Comparison of ENCODE assay signal across 17 cellular contexts in genomic region chr3:14414841-14415464, GRCh38. TPM values are rescaled to one million over a fixed set of nuclear protein-coding genes. Genes with fewer than 3 reads are reported as not detected.
DNase-seq lines count a peak whose midpoint lies in the region; ATAC-seq and TF ChIP-seq lines count a peak whose summit lies in the region.
"Had no signal": no experiment of that assay in that cellular context is flagged by ENCODE, and none has a peak within 500 bp of the region (broad histone marks: within the 10 kb centered on the region; RNA-seq: fewer than 3 reads in every experiment).

No MANE protein-coding gene starts in this region.

- H3K27ac Mint-ChIP-seq in WTC11, result peak overlapping the region; percentile 71
- peak overlapping the region; percentile 92 for H3K27ac Mint-ChIP-seq in memory B cell

- CTCF ChIA-PET in WTC11 (lab: Charles Lee), result interaction anchor here (0.7 to 1.1 kb wide), 2 partner anchors 53 to 105 kb away, joined by 3 read pairs; no protein-coding TSS in a partner anchor

- H3K36me3 ChIP-seq in GM23248 (ENCODE audit: low read depth), result no peaks in the 10 kb centered on the region

- H3K36me3 Mint-ChIP-seq in WTC11 (peaks cover 49% of the 10 kb centered on the region), memory B cell (peaks cover 11% of the 10 kb centered on the region)

- no peaks in the 10 kb centered on the region for H3K9me3 ChIP-seq in GM23248 (ENCODE audit: low read depth)
- H3K9me3 ChIP-seq: Peyer's patch, vagina had no signal

- H3K27me3 ChIP-seq in GM23248 (replicated peaks; ENCODE audit: insufficient read depth), result no peaks in the 10 kb centered on the region
- H3K27me3 ChIP-seq: Peyer's patch, vagina had no signal

- H3K4me1 Mint-ChIP-seq in WTC11, result peaks cover 72% of the 10 kb centered on the region
- H3K4me1 Mint-ChIP-seq in memory B cell, result peaks cover 24% of the 10 kb centered on the region

- H3F3A ChIP-seq in GM23248 (ENCODE audit: insufficient read depth), result 0 out of 2 replicates have a peak, but pooled peaks cover 4% of the 10 kb centered on the region

- WGBS in GM23248 (ENCODE audit: low coverage in 1 of 2, low lambda C conversion rate in 2 of 2, missing lambda C conversion rate in 2 of 2), 2 experiments, result 97% methylated on average over 5 of the region's 5 CpGs

- ATAC-seq in WTC11 (no peak), memory B cell (ENCODE audit: low read depth) (no peak), HG03095 (IDR thresholded peaks at IDR 0.05; ENCODE audit: unreplicated experiment) (no peak), GM21737 (IDR thresholded peaks at IDR 0.05; ENCODE audit: unreplicated experiment) (no peak), GM21825 (IDR thresholded peaks at IDR 0.05; ENCODE audit: unreplicated experiment) (no peak)
- ATAC-seq: T-cell had no signal

- H3K9me3 Mint-ChIP-seq in WTC11 (no peaks in the 10 kb centered on the region), memory B cell (no peaks in the 10 kb centered on the region)
- H3K9me3 Mint-ChIP-seq: T-cell had no signal

- H3K79me2 ChIP-seq in GM23248 (ENCODE audit: insufficient read depth), result peaks cover 29% of the 10 kb centered on the region

- peak; percentile 65 for DNase-seq in Ammon's horn (ENCODE audit: low spot score)
- peak; percentile 17 for DNase-seq in GM23248
- DNase-seq in WTC11 (ENCODE audit: low spot score), result no peak
- no peak for DNase-seq in memory B cell (ENCODE audit: low spot score in 2 of 2)
- DNase-seq in DMS153 (lab: John Stamatoyannopoulos, UW), result no peak
- DNase-seq: activated naive CD4-positive, alpha-beta T cell treated with anti-CD3 and anti-CD28 coated beads, Interleukin-2, amount 50 U/mL, for 16 hours; DMS53; effector CD8-positive, alpha-beta T cell; NCI-H1930; NCI-H526; Peyer's patch; stimulated activated naive CD4-positive, alpha-beta T cell; T-cell had no signal

- H2AFZ ChIP-seq in GM23248, result no peak overlapping the region

- no peak overlapping the region for H3K4me2 ChIP-seq in GM23248 (ENCODE audit: unreplicated experiment)

- H3K27ac ChIP-seq in GM23248, result peak overlapping the region; percentile 15; the same call in 1 of the 2 replicates
- H3K27ac ChIP-seq: Peyer's patch had no signal

- TF ChIP-seq CTCF in WTC11 (IDR thresholded peaks at IDR 0.05), result no peak

- H3K4me1 ChIP-seq in GM23248 (ENCODE audit: insufficient read depth), result peaks cover 26% of the 10 kb centered on the region

- POLR2A ChIA-PET in WTC11 (lab: Charles Lee), result interaction anchor here (1.4 kb wide), 1 partner anchor 13 kb away, joined by 3 read pairs; the partner anchor contains the start of gene SLC6A6

- no peak overlapping the region for H3K4me3 ChIP-seq in GM23248
- H3K4me3 ChIP-seq: Peyer's patch, vagina had no signal

- H4K20me1 ChIP-seq in GM23248 (ENCODE audit: insufficient read depth), result no peaks in the 10 kb centered on the region

- in situ Hi-C loops in GM23248 (cut with MboI), result no loop called here

- no peaks in the 10 kb centered on the region for H3K9me2 ChIP-seq in GM23248 (ENCODE audit: insufficient read depth)

- H3K4me3 Mint-ChIP-seq in WTC11, result no peak overlapping the region
- no peak overlapping the region for H3K4me3 Mint-ChIP-seq in memory B cell
- H3K4me3 Mint-ChIP-seq: T-cell had no signal

- H3K9ac ChIP-seq in GM23248, result no peak overlapping the region

- no peaks in the 10 kb centered on the region for H3K27me3 Mint-ChIP-seq in WTC11 (ENCODE audit: low read depth)
- H3K27me3 Mint-ChIP-seq in memory B cell, result no peaks in the 10 kb centered on the region
- H3K27me3 Mint-ChIP-seq: T-cell had no signal

TF ChIP-seq in WTC11, 78 proteins besides CTCF, POLR2A, EP300 and RAD21:
- TF ChIP-seq ZNF425 (CRISPR knock-in tag; conservative IDR thresholded peaks at IDR 0.05), result no peak
- TF ChIP-seq PRRX2 (CRISPR knock-in tag; IDR thresholded peaks at IDR 0.05), result no peak
- no peak for TF ChIP-seq USF2 (CRISPR knock-in tag; IDR thresholded peaks at IDR 0.05)
- TF ChIP-seq ZNF532 (CRISPR knock-in tag; IDR thresholded peaks at IDR 0.05; ENCODE audit: borderline replicate concordance), result no peak
- no peak for TF ChIP-seq ATF2 (CRISPR knock-in tag; IDR thresholded peaks at IDR 0.05; ENCODE audit: borderline replicate concordance, low read depth)
- no peak for TF ChIP-seq ATF1 (CRISPR knock-in tag; IDR thresholded peaks at IDR 0.05)

RNA-seq across cellular contexts. Expression of gene SLC6A6, which starts 12.5 kb away (rescaled TPM):
- 10.6 and 13.4 TPM in 2 replicates for total RNA-seq in GM23248 (2014; rRNA removed; shearing (Covaris generic))
- 4.6 and 4.7 TPM in 2 replicates for polyA plus RNA-seq in GM23248 (2016; fragmentation: Nextera tagmentation; extraction: Ambion mirVana)
- total RNA-seq in WTC11 (2021), result 144 to 211 TPM (median 147 TPM) in 3 replicates

Comparison
In these comparisons a context has a peak if more than half of its experiments do, and no peak if none do; other contexts are left out.
1. DNase-seq: peak in Ammon's horn (single experiment) and GM23248 (single experiment); none in WTC11 (single experiment), memory B cell (0 of 2) and DMS153 (single experiment).
2. RNA of gene SLC6A6, which starts 12.5 kb away (total RNA-seq): 144 to 211 TPM in WTC11; 10.6 to 13.4 TPM in GM23248; every median in the first group is over 10 times any median in the second.